ENCODE assay signal across 19 cellular contexts in the genomic region with DNA sequence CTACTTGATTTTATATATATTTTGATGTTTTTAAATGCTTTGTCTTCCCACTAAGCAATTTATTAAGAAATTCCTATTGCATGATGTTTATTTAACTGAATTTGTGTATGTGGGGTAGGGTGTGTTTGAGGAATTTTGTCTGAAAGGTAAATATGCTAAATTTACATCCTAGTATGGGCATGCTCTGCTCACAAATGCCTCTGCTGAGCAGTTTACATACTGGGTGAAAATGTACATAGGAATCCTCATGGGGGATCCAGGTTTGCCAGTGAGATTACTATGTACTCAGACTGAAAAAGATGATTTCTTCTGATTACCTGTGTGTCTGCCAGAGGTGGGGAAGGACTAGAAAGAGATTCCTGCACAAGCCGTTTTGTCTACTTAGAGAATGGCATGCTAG.
DNase-seq lines count a peak whose midpoint lies in the region; ATAC-seq and TF ChIP-seq lines count a peak whose summit lies in the region.
"Had no signal": no experiment of that assay in that cellular context is flagged by ENCODE, and none has a peak within 500 bp of the region (broad histone marks: within the 10 kb centered on the region; RNA-seq: fewer than 3 reads in every experiment).

No MANE protein-coding gene starts in this region.

- DNase-seq in SK-N-SH (no peak), NCI-H69 (lab: John Stamatoyannopoulos, UW) (peak; percentile 69), memory B cell (ENCODE audit: low spot score in 2 of 2) (no peak), nucleus accumbens (lab: John Stamatoyannopoulos, UW) (no peak), NCI-H1105 treated with DMSO at 0.1 percent for 48 hours (lab: John Stamatoyannopoulos, UW) (no peak)
- DNase-seq in CD8-positive, alpha-beta memory T cell, result no peak
- DNase-seq: 8988T; C1 segment of cervical spinal cord; CD4-positive, alpha-beta memory T cell; DMS 273 treated with DMSO at 0.1 percent for 48 hours; DMS79; EL; GDM1; GOT3; HFFc6 had no signal

- no peaks in the 10 kb centered on the region for H3K79me2 ChIP-seq in SK-N-SH (ENCODE audit: insufficient read depth)

- no peak for TF ChIP-seq CTCF in SK-N-SH (IDR thresholded peaks at IDR 0.05)

- WGBS in SK-N-SH (ENCODE audit: low lambda C conversion rate), result 100% methylated on average over 1 of the region's 1 CpG

- H3K4me2 ChIP-seq in SK-N-SH, result no peak overlapping the region
- H3K4me2 ChIP-seq: A549 had no signal

- no peak overlapping the region for H3K27ac ChIP-seq in SK-N-SH (ENCODE audit: low read depth in 2 of 2, low read length in 1 of 2)
- H3K27ac ChIP-seq in CD8-positive, alpha-beta memory T cell (ENCODE audit: low read depth, low read length), result no peak overlapping the region
- H3K27ac ChIP-seq: A549 had no signal

- no peaks in the 10 kb centered on the region for H4K20me1 ChIP-seq in SK-N-SH (ENCODE audit: insufficient read depth)

- H3K4me1 ChIP-seq in SK-N-SH (ENCODE audit: control insufficient read depth in 1 of 2, insufficient read depth in 2 of 2, low read depth in 1 of 2, low read length in 1 of 2), result no peaks in the 10 kb centered on the region
- no peaks in the 10 kb centered on the region for H3K4me1 ChIP-seq in CD8-positive, alpha-beta memory T cell (ENCODE audit: insufficient read depth, low read length)
- H3K4me1 ChIP-seq: A549 had no signal

- no peak for TF ChIP-seq EP300 in SK-N-SH (IDR thresholded peaks at IDR 0.05; ENCODE audit: borderline replicate concordance in 1 of 2, low read depth in 1 of 2, low read length in 1 of 2)

- H3K36me3 Mint-ChIP-seq in memory B cell, result peaks cover 28% of the 10 kb centered on the region
- peaks cover 18 to 23% (median 18%) of the 10 kb centered on the region in 3 donors for H3K36me3 Mint-ChIP-seq in CD8-positive, alpha-beta memory T cell

- peak overlapping the region; percentile 31 for H3K27ac Mint-ChIP-seq in memory B cell
- no peak overlapping the region for H3K27ac Mint-ChIP-seq in CD8-positive, alpha-beta memory T cell
- H3K27ac Mint-ChIP-seq: CD4-positive, alpha-beta memory T cell; HFFc6 had no signal

- POLR2A ChIA-PET in SK-N-SH (lab: Yijun Ruan, JAX), result no interaction called here
- POLR2A ChIA-PET in CD8-positive, alpha-beta memory T cell (lab: Charles Lee), result no interaction called here

- H3K4me3 Mint-ChIP-seq in memory B cell, result no peak overlapping the region
- no peak overlapping the region for H3K4me3 Mint-ChIP-seq in CD8-positive, alpha-beta memory T cell
- H3K4me3 Mint-ChIP-seq: CD4-positive, alpha-beta memory T cell; HFFc6 had no signal

- H3K36me3 ChIP-seq in SK-N-SH (replicated peaks in 1 of 2; ENCODE audit: control insufficient read depth in 1 of 2, insufficient read depth in 2 of 2, low read length in 1 of 2), result peaks cover 1 to 4% of the 10 kb centered on the region in 2 experiments
- H3K36me3 ChIP-seq in CD8-positive, alpha-beta memory T cell (ENCODE audit: insufficient read depth, low read length), result no peaks in the 10 kb centered on the region
- H3K36me3 ChIP-seq: HAP-1 had no signal

- no peak overlapping the region for H3K4me3 ChIP-seq in SK-N-SH (ENCODE audit: low read depth in 2 of 2, low read length in 1 of 2)
- no peak overlapping the region for H3K4me3 ChIP-seq in CD8-positive, alpha-beta memory T cell (ENCODE audit: low read length)
- H3K4me3 ChIP-seq: A549, GM12878, HAP-1 had no signal

- no peaks in the 10 kb centered on the region for H3K9me3 Mint-ChIP-seq in memory B cell
- H3K9me3 Mint-ChIP-seq in CD8-positive, alpha-beta memory T cell, result no peaks in the 10 kb centered on the region
- H3K9me3 Mint-ChIP-seq: CD4-positive, alpha-beta memory T cell; HFFc6 had no signal

- CTCF ChIA-PET in SK-N-SH (lab: Yijun Ruan, JAX), result interaction anchor here (0.7 to 1.3 kb wide), 2 partner anchors 13 to 64 kb away, joined by 3 read pairs; no protein-coding TSS in a partner anchor
- CTCF ChIA-PET in CD8-positive, alpha-beta memory T cell (lab: Charles Lee), result no interaction called here

- no peaks in the 10 kb centered on the region for H3F3A ChIP-seq in SK-N-SH (replicated peaks; ENCODE audit: insufficient read depth)

- H3K9me2 ChIP-seq in SK-N-SH, result no peaks in the 10 kb centered on the region

- H2AFZ ChIP-seq in SK-N-SH (ENCODE audit: low read depth), result no peak overlapping the region; the same call in 1 of the 2 replicates

- no peaks in the 10 kb centered on the region for H3K27me3 ChIP-seq in SK-N-SH (ENCODE audit: insufficient read depth)
- H3K27me3 ChIP-seq in CD8-positive, alpha-beta memory T cell (ENCODE audit: insufficient read depth, low read length, poor library complexity, severe bottlenecking), result no peaks in the 10 kb centered on the region

- H3K4me1 Mint-ChIP-seq in memory B cell, result no peaks in the 10 kb centered on the region
- no peaks in the 10 kb centered on the region for H3K4me1 Mint-ChIP-seq in CD8-positive, alpha-beta memory T cell

- ATAC-seq in SK-N-SH treated with all-trans-retinoic acid at 6 μM for 48 hours (peak; percentile 61), memory B cell (ENCODE audit: low read depth) (no peak)
- ATAC-seq: A549, GM12878 had no signal

- no peaks in the 10 kb centered on the region for H3K27me3 Mint-ChIP-seq in memory B cell
- H3K27me3 Mint-ChIP-seq in CD8-positive, alpha-beta memory T cell, result no peaks in the 10 kb centered on the region
- H3K27me3 Mint-ChIP-seq: CD4-positive, alpha-beta memory T cell had no signal

- H3K9me3 ChIP-seq in SK-N-SH, result no peaks in the 10 kb centered on the region
- H3K9me3 ChIP-seq in CD8-positive, alpha-beta memory T cell (ENCODE audit: low read length), result no peaks in the 10 kb centered on the region
- H3K9me3 ChIP-seq: A549, HAP-1 had no signal

- no peak overlapping the region for H3K9ac ChIP-seq in SK-N-SH

- no peak for TF ChIP-seq RAD21 in SK-N-SH (IDR thresholded peaks at IDR 0.05; ENCODE audit: low read length)

TF ChIP-seq in SK-N-SH treated with all-trans-retinoic acid at 6 μM for 48 hours, 23 proteins besides CTCF, POLR2A, EP300 and RAD21 (continues in another document):
- no peak for TF ChIP-seq ARNTL (CRISPR knock-in tag; IDR thresholded peaks at IDR 0.05; ENCODE audit: borderline replicate concordance, low read depth)
- TF ChIP-seq ESRRG (CRISPR knock-in tag; IDR thresholded peaks at IDR 0.05), result no peak
- no peak for TF ChIP-seq ZFP30 (CRISPR knock-in tag; IDR thresholded peaks at IDR 0.05)
- TF ChIP-seq, protein P1, sequence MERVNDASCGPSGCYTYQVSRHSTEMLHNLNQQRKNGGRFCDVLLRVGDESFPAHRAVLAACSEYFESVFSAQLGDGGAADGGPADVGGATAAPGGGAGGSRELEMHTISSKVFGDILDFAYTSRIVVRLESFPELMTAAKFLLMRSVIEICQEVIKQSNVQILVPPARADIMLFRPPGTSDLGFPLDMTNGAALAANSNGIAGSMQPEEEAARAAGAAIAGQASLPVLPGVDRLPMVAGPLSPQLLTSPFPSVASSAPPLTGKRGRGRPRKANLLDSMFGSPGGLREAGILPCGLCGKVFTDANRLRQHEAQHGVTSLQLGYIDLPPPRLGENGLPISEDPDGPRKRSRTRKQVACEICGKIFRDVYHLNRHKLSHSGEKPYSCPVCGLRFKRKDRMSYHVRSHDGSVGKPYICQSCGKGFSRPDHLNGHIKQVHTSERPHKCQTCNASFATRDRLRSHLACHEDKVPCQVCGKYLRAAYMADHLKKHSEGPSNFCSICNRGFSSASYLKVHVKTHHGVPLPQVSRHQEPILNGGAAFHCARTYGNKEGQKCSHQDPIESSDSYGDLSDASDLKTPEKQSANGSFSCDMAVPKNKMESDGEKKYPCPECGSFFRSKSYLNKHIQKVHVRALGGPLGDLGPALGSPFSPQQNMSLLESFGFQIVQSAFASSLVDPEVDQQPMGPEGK (CRISPR knock-in tag; IDR thresholded peaks at IDR 0.05; ENCODE audit: borderline replicate concordance), result no peak

TF ChIP-seq in SK-N-SH, 30 proteins besides CTCF, POLR2A, EP300 and RAD21 (continues in another document):
- TF ChIP-seq FOSL2 (IDR thresholded peaks at IDR 0.05; ENCODE audit: borderline replicate concordance, low read depth) (no peak), FOXJ3 (CRISPR knock-in tag; IDR thresholded peaks at IDR 0.05) (no peak), TCF12 (IDR thresholded peaks at IDR 0.05) (no peak), USF2 (IDR thresholded peaks at IDR 0.05; ENCODE audit: borderline replicate concordance, low read depth, low read length) (no peak), TEAD4 (IDR thresholded peaks at IDR 0.05; ENCODE audit: borderline replicate concordance, insufficient read depth) (no peak), GATA2 (CRISPR knock-in tag; IDR thresholded peaks at IDR 0.05) (no peak), MEF2A (IDR thresholded peaks at IDR 0.05; ENCODE audit: borderline replicate concordance, low read depth) (no peak), YY1 (IDR thresholded peaks at IDR 0.05; ENCODE audit: low read depth) (no peak)
